1 cellular context compared by ENCODE assay signal in genomic region chr7:116551692-116552091, GRCh38.
TF ChIP-seq lines count a peak whose summit lies in the region.

No MANE protein-coding gene starts in this region.

TF ChIP-seq in GM12891, 5 proteins besides CTCF, POLR2A, EP300 and RAD21 (continued from another document):
- TF ChIP-seq SPI1 (IDR thresholded peaks at IDR 0.05; ENCODE audit: low read depth, low read length): peak; percentile 8; the same call in 1 of the 2 replicates
- TF ChIP-seq PAX5 (IDR thresholded peaks at IDR 0.05; ENCODE audit: insufficient read depth, low read length, severe bottlenecking): no peak
- no peak for TF ChIP-seq POU2F2 (IDR thresholded peaks at IDR 0.05; ENCODE audit: low read depth, low read length)
TF ChIP-seq in GM12891: peak in this region for 1.
